ENCODE assay signal across 29 cellular contexts in genomic region chr16:81905277-81905676, GRCh38.
"Had no signal": no experiment of that assay in that cellular context is flagged by ENCODE, and none has a peak within 500 bp of the region (broad histone marks: within the 10 kb centered on the region; RNA-seq: fewer than 3 reads in every experiment).

No MANE protein-coding gene starts in this region.

- H3K4me1 ChIP-seq: gastrocnemius medialis, uterus had no signal

- H3K36me3 ChIP-seq: gastrocnemius medialis, ovary, uterus had no signal

- H3K36me3 Mint-ChIP-seq: activated naive CD4-positive, alpha-beta T cell treated with anti-CD3 and anti-CD28 coated beads, Interleukin-2, amount 50 U/mL, for 24 hours; type B pancreatic cell had no signal

- H3K27me3 Mint-ChIP-seq: activated naive CD8-positive, alpha-beta T cell treated with anti-CD3 and anti-CD28 coated beads, Interleukin-2, amount 50 U/mL, for 24 hours; effector memory CD8-positive, alpha-beta T cell; naive thymus-derived CD4-positive, alpha-beta T cell; progenitor cell of endocrine pancreas; stimulated activated naive CD8-positive, alpha-beta T cell treated with anti-CD3 and anti-CD28 coated beads, Interleukin-15, amount 100 ng/mL, for 72 hours; type B pancreatic cell had no signal

- H3K4me3 Mint-ChIP-seq: activated naive CD4-positive, alpha-beta T cell treated with anti-CD3 and anti-CD28 coated beads, Interleukin-2, amount 50 U/mL, for 24 hours; activated naive CD8-positive, alpha-beta T cell treated with anti-CD3 and anti-CD28 coated beads, Interleukin-2, amount 50 U/mL, for 24 hours; activated T-helper 1 cell treated with anti-CD3 and anti-CD28 coated beads, Interleukin-12 subunit alpha, Interleukin-12 subunit beta, Interleukin-2, Interleukin-4 antibody, amounts not matched to agents 30 ng/mL and 10 ng/mL and 1 ng/mL, durations not matched to agents 14 hours and 24 hours and 36 hours; effector memory CD8-positive, alpha-beta T cell; immature natural killer cell; mesothelial cell of epicardium; naive thymus-derived CD4-positive, alpha-beta T cell; stimulated activated effector memory CD8-positive, alpha-beta T cell treated with anti-CD3 and anti-CD28 coated beads, Interleukin-12 subunit alpha, Interleukin-12 subunit beta, amount 100 ng/mL, for 72 hours; stimulated activated naive CD8-positive, alpha-beta T cell treated with anti-CD3 and anti-CD28 coated beads, Interleukin-15, amount 100 ng/mL, for 72 hours; type B pancreatic cell had no signal

- DNase-seq: activated CD4-positive, alpha-beta T cell treated with anti-CD3 and anti-CD28 coated beads for 4 hours; activated CD4-positive, alpha-beta T cell treated with anti-CD3 and anti-CD28 coated beads, Interleukin-2, amount 50 U/mL, for 4 hours; activated CD8-positive, alpha-beta memory T cell treated with anti-CD3 and anti-CD28 coated beads for 24 hours; activated naive CD8-positive, alpha-beta T cell treated with anti-CD3 and anti-CD28 coated beads, Interleukin-2, amount 50 U/mL, for 24 hours; amygdala; caudate nucleus; cortex of kidney; effector memory CD8-positive, alpha-beta T cell; erythroblast; gastrocnemius medialis; glutamatergic neuron; immature natural killer cell; kidney; left colon; mammary epithelial cell; naive thymus-derived CD4-positive, alpha-beta T cell; ovary; small intestine; stimulated activated CD4-positive, alpha-beta T cell treated with anti-CD3 and anti-CD28 coated beads, Interleukin-4, amount 100 ng/mL, for 24 hours; stimulated activated naive CD8-positive, alpha-beta T cell treated with anti-CD3 and anti-CD28 coated beads, Interleukin-15, amount 100 ng/mL, for 72 hours; substantia nigra; uterus had no signal

- H3K4me3 ChIP-seq: gastrocnemius medialis, ovary, uterus had no signal

- H3K4me1 Mint-ChIP-seq: activated naive CD4-positive, alpha-beta T cell treated with anti-CD3 and anti-CD28 coated beads, Interleukin-2, amount 50 U/mL, for 24 hours; activated naive CD8-positive, alpha-beta T cell treated with anti-CD3 and anti-CD28 coated beads, Interleukin-2, amount 50 U/mL, for 24 hours; mesothelial cell of epicardium; naive thymus-derived CD4-positive, alpha-beta T cell; stimulated activated effector memory CD8-positive, alpha-beta T cell treated with anti-CD3 and anti-CD28 coated beads, Interleukin-12 subunit alpha, Interleukin-12 subunit beta, amount 100 ng/mL, for 72 hours; stimulated activated naive CD8-positive, alpha-beta T cell treated with anti-CD3 and anti-CD28 coated beads, Interleukin-15, amount 100 ng/mL, for 72 hours had no signal

- H3K27ac Mint-ChIP-seq: activated naive CD4-positive, alpha-beta T cell treated with anti-CD3 and anti-CD28 coated beads, Interleukin-2, amount 50 U/mL, for 24 hours; activated naive CD8-positive, alpha-beta T cell treated with anti-CD3 and anti-CD28 coated beads, Interleukin-2, amount 50 U/mL, for 24 hours; activated T-helper 1 cell treated with anti-CD3 and anti-CD28 coated beads, Interleukin-12 subunit alpha, Interleukin-12 subunit beta, Interleukin-2, Interleukin-4 antibody, amounts not matched to agents 30 ng/mL and 10 ng/mL and 1 ng/mL, durations not matched to agents 14 hours and 24 hours and 36 hours; effector memory CD8-positive, alpha-beta T cell; mesothelial cell of epicardium; naive thymus-derived CD4-positive, alpha-beta T cell; progenitor cell of endocrine pancreas; stimulated activated effector memory CD8-positive, alpha-beta T cell treated with anti-CD3 and anti-CD28 coated beads, Interleukin-12 subunit alpha, Interleukin-12 subunit beta, amount 100 ng/mL, for 72 hours; stimulated activated naive CD8-positive, alpha-beta T cell treated with anti-CD3 and anti-CD28 coated beads, Interleukin-15, amount 100 ng/mL, for 72 hours; type B pancreatic cell had no signal

- ATAC-seq: activated naive CD8-positive, alpha-beta T cell treated with anti-CD3 and anti-CD28 coated beads, Interleukin-2, amount 50 U/mL, for 24 hours; effector memory CD8-positive, alpha-beta T cell; gastrocnemius medialis; left colon; naive thymus-derived CD4-positive, alpha-beta T cell; sciatic nerve; stimulated activated effector memory CD8-positive, alpha-beta T cell treated with anti-CD3 and anti-CD28 coated beads, Interleukin-12 subunit alpha, Interleukin-12 subunit beta, amount 100 ng/mL, for 72 hours; stimulated activated naive CD8-positive, alpha-beta T cell treated with anti-CD3 and anti-CD28 coated beads, Interleukin-15, amount 100 ng/mL, for 72 hours had no signal

- H3K27me3 ChIP-seq: gastrocnemius medialis, ovary, uterus had no signal

- H3K9me3 Mint-ChIP-seq: activated naive CD4-positive, alpha-beta T cell treated with anti-CD3 and anti-CD28 coated beads, Interleukin-2, amount 50 U/mL, for 24 hours; activated naive CD8-positive, alpha-beta T cell treated with anti-CD3 and anti-CD28 coated beads, Interleukin-2, amount 50 U/mL, for 24 hours; effector memory CD8-positive, alpha-beta T cell; immature natural killer cell; stimulated activated effector memory CD8-positive, alpha-beta T cell treated with anti-CD3 and anti-CD28 coated beads, Interleukin-12 subunit alpha, Interleukin-12 subunit beta, amount 100 ng/mL, for 72 hours; type B pancreatic cell had no signal

- H3K9me3 ChIP-seq: gastrocnemius medialis, ovary, uterus had no signal

- H3K27ac ChIP-seq: gastrocnemius medialis, ovary, uterus had no signal
